Comparison of ENCODE assay signal across 23 cellular contexts in genomic region chr20:48164034-48164433, GRCh38.
"Had no signal": no experiment of that assay in that cellular context is flagged by ENCODE, and none has a peak within 500 bp of the region (broad histone marks: within the 10 kb centered on the region; RNA-seq: fewer than 3 reads in every experiment).

No MANE protein-coding gene starts in this region.

- H3K36me3 Mint-ChIP-seq: activated CD8-positive, alpha-beta memory T cell treated with anti-CD3 and anti-CD28 coated beads, Interleukin-2, amount 10 ng/mL, durations not matched to agents 7 days and 5 days; activated naive CD8-positive, alpha-beta T cell had no signal

- H3K4me1 Mint-ChIP-seq: activated B cell treated with CpG ODN at 0.5 μM for 24 hours; activated CD4-positive, alpha-beta T cell treated with anti-CD3 and anti-CD28 coated beads, Interleukin-2, amount 10 ng/mL, durations not matched to agents 24 days and 14 days; activated CD8-positive, alpha-beta memory T cell treated with anti-CD3 and anti-CD28 coated beads, Interleukin-2, amount 10 ng/mL, durations not matched to agents 7 days and 5 days had no signal

- H3K36me3 ChIP-seq: adrenal gland had no signal

- H3K4me1 ChIP-seq: adrenal gland had no signal

- H3K4me3 ChIP-seq: adrenal gland had no signal

- H3K4me3 Mint-ChIP-seq: activated B cell treated with CpG ODN at 0.5 μM for 24 hours; activated CD4-positive, alpha-beta T cell treated with anti-CD3 and anti-CD28 coated beads, Interleukin-2, amount 10 ng/mL, durations not matched to agents 24 days and 14 days; activated CD8-positive, alpha-beta memory T cell treated with anti-CD3 and anti-CD28 coated beads, Interleukin-2, amount 10 ng/mL, durations not matched to agents 7 days and 5 days; activated naive CD4-positive, alpha-beta T cell treated with anti-CD3 and anti-CD28 coated beads for 36 hours; activated naive CD8-positive, alpha-beta T cell; activated T-cell treated with anti-CD3 and anti-CD28 coated beads, Interleukin-2, amount 50 U/mL, for 24 hours; T-helper 17 cell had no signal

- H3K27ac ChIP-seq: adrenal gland had no signal

- ATAC-seq: activated CD8-positive, alpha-beta memory T cell treated with anti-CD3 and anti-CD28 coated beads, Interleukin-2, amount 10 ng/mL, durations not matched to agents 7 days and 5 days; T-helper 17 cell had no signal

- DNase-seq: activated B cell treated with CpG ODN at 0.5 μM for 24 hours; activated CD4-positive, alpha-beta T cell treated with anti-CD3 and anti-CD28 coated beads for 1 hour; activated CD4-positive, alpha-beta T cell treated with anti-CD3 and anti-CD28 coated beads, Interleukin-2, amount 10 ng/mL, durations not matched to agents 24 days and 14 days; activated CD4-positive, alpha-beta T cell treated with anti-CD3 and anti-CD28 coated beads, Interleukin-2, amount 50 U/mL, for 48 hours; activated CD8-positive, alpha-beta memory T cell treated with anti-CD3 and anti-CD28 coated beads, Interleukin-2, amount 10 ng/mL, durations not matched to agents 7 days and 5 days; activated gamma-delta T cell; activated naive CD4-positive, alpha-beta T cell treated with anti-CD3 and anti-CD28 coated beads for 36 hours; activated T-cell treated with anti-CD3 and anti-CD28 coated beads, Interleukin-2, amount 50 U/mL, for 24 hours; adrenal gland; anterior cingulate cortex; caudate nucleus; Karpas-422; MM.1S; NCI-H1105; NCI-H1436 treated with DMSO at 0.1 percent for 48 hours; NCI-H187; NCI-H2081; NCI-H510A treated with DMSO at 0.1 percent for 48 hours; SHP77 treated with DMSO at 0.1 percent for 48 hours; T-helper 17 cell; T-helper 9 cell had no signal

- FAIRE-seq: RCC 7860 had no signal

- H3K27me3 Mint-ChIP-seq: activated CD8-positive, alpha-beta memory T cell treated with anti-CD3 and anti-CD28 coated beads, Interleukin-2, amount 10 ng/mL, durations not matched to agents 7 days and 5 days had no signal

- H3K27ac Mint-ChIP-seq: activated B cell treated with CpG ODN at 0.5 μM for 24 hours; activated CD4-positive, alpha-beta T cell treated with anti-CD3 and anti-CD28 coated beads, Interleukin-2, amount 10 ng/mL, durations not matched to agents 24 days and 14 days; activated CD8-positive, alpha-beta memory T cell treated with anti-CD3 and anti-CD28 coated beads, Interleukin-2, amount 10 ng/mL, durations not matched to agents 7 days and 5 days; activated naive CD4-positive, alpha-beta T cell treated with anti-CD3 and anti-CD28 coated beads for 36 hours; activated naive CD8-positive, alpha-beta T cell; activated T-cell treated with anti-CD3 and anti-CD28 coated beads, Interleukin-2, amount 50 U/mL, for 24 hours; T-helper 17 cell had no signal

- H3K9me3 ChIP-seq: adrenal gland had no signal

- H3K9me3 Mint-ChIP-seq: activated B cell treated with CpG ODN at 0.5 μM for 24 hours; activated CD4-positive, alpha-beta T cell treated with anti-CD3 and anti-CD28 coated beads, Interleukin-2, amount 10 ng/mL, durations not matched to agents 24 days and 14 days; activated naive CD4-positive, alpha-beta T cell treated with anti-CD3 and anti-CD28 coated beads for 36 hours; activated T-cell treated with anti-CD3 and anti-CD28 coated beads, Interleukin-2, amount 50 U/mL, for 24 hours had no signal
